Comparison of ENCODE assay signal across 8 cellular contexts in genomic region chr5:75611324-75612210, GRCh38. TPM values are rescaled to one million over a fixed set of nuclear protein-coding genes. Genes with fewer than 3 reads are reported as not detected.
DNase-seq lines count a peak whose midpoint lies in the region; ATAC-seq, FAIRE-seq and TF ChIP-seq lines count a peak whose summit lies in the region.

ANKDD1B (plus strand) TSS chr5:75611453; CDS start chr5:75611635, 182 bp downstream.

- 1 to 3% (median 1%) methylated on average over 39 to 52 of the region's 52 CpGs for WGBS in ovary, 3 donors

- no peaks in the 10 kb centered on the region for H3K9me3 ChIP-seq in cardiac muscle cell (ENCODE audit: low read depth)
- no peaks in the 10 kb centered on the region for H3K9me3 ChIP-seq in ovary

- FAIRE-seq in GM19239 (lab: Jason Lieb, UNC), result no peak

- ATAC-seq in activated B cell treated with CpG ODN at 0.5 μM for 24 hours (ENCODE audit: low read depth), result no peak
- ATAC-seq in GM18873 (IDR thresholded peaks at IDR 0.05; ENCODE audit: low FRiP score, unreplicated experiment), result no peak

- H3K27me3 Mint-ChIP-seq in activated B cell treated with CpG ODN at 0.5 μM for 24 hours, result peaks cover 17% of the 10 kb centered on the region

- H3K36me3 ChIP-seq in cardiac muscle cell, result no peaks in the 10 kb centered on the region
- H3K36me3 ChIP-seq in ovary, result no peaks in the 10 kb centered on the region

- no peak for TF ChIP-seq POLR2A in ovary (IDR thresholded peaks at IDR 0.05)

- peaks cover 100% of the 10 kb centered on the region for H3K27me3 ChIP-seq in cardiac muscle cell
- no peaks in the 10 kb centered on the region for H3K27me3 ChIP-seq in ovary

- H3K4me3 ChIP-seq in cardiac muscle cell, result peak within 1 kb of the TSS; percentile 24
- peak within 1 kb of the TSS; percentile 53 for H3K4me3 ChIP-seq in ovary

- H3K27ac ChIP-seq in cardiac muscle cell, result no peak within 1 kb of the TSS
- peak within 1 kb of the TSS in 1 of 2 donors; percentile 32 for H3K27ac ChIP-seq in ovary

- peak; percentile 17 for DNase-seq in GM19239 (ENCODE audit: insufficient read length, low spot score)
- peak; percentile 15 for DNase-seq in activated B cell treated with CpG ODN at 0.5 μM for 24 hours
- DNase-seq in cardiac muscle cell (ENCODE audit: low read depth in 1 of 2, low spot score in 1 of 2), result peak; percentile 28 to 55
- peak; percentile 17 to 58 (median 26) for DNase-seq in ovary
- DNase-seq in amniotic stem cell (lab: John Stamatoyannopoulos, UW), result no peak
- no peak for DNase-seq in NCI-H128 (lab: John Stamatoyannopoulos, UW; ENCODE audit: unreplicated experiment)
- DNase-seq in stimulated activated CD4-positive, alpha-beta T cell treated with anti-CD3 and anti-CD28 coated beads, Interleukin-4, amount 100 ng/mL, for 24 hours, result no peak

- peaks cover 7% of the 10 kb centered on the region for H3K4me1 ChIP-seq in cardiac muscle cell (ENCODE audit: low read depth)
- no peaks in the 10 kb centered on the region for H3K4me1 ChIP-seq in ovary (ENCODE audit: insufficient read depth)

- TF ChIP-seq CTCF in activated B cell treated with CpG ODN at 0.5 μM for 24 hours (IDR thresholded peaks at IDR 0.05), result no peak
- no peak for TF ChIP-seq CTCF in cardiac muscle cell (IDR thresholded peaks at IDR 0.05; ENCODE audit: low read depth, low read length)
- TF ChIP-seq CTCF in ovary (IDR thresholded peaks at IDR 0.05), result no peak

- CTCF ChIA-PET in activated B cell treated with CpG ODN at 0.5 μM for 24 hours (lab: Charles Lee), result no interaction called here

- intact Hi-C loops in activated B cell treated with CpG ODN at 0.5 μM for 24 hours (cut with micrococcal nuclease), result no loop called here
- intact Hi-C loops in ovary (cut with DNase I), result no loop called here

- no peak for TF ChIP-seq EP300 in ovary (IDR thresholded peaks at IDR 0.05)

- H3K4me3 Mint-ChIP-seq in activated B cell treated with CpG ODN at 0.5 μM for 24 hours, result peak within 1 kb of the TSS; percentile 49

- H3K27ac Mint-ChIP-seq in activated B cell treated with CpG ODN at 0.5 μM for 24 hours, result no peak within 1 kb of the TSS

- POLR2A ChIA-PET in activated B cell treated with CpG ODN at 0.5 μM for 24 hours (lab: Charles Lee), result no interaction called here

- no peaks in the 10 kb centered on the region for H3K36me3 Mint-ChIP-seq in activated B cell treated with CpG ODN at 0.5 μM for 24 hours (ENCODE audit: low read depth)

- H3K4me1 Mint-ChIP-seq in activated B cell treated with CpG ODN at 0.5 μM for 24 hours, result peaks cover 16% of the 10 kb centered on the region

- H3K9me3 Mint-ChIP-seq in activated B cell treated with CpG ODN at 0.5 μM for 24 hours, result no peaks in the 10 kb centered on the region

RNA-seq across cellular contexts. Expression of gene ANKDD1B, which starts in this region (rescaled TPM):
- 0.37 and 1.0 TPM in 2 replicates for total RNA-seq in activated B cell treated with CpG ODN at 0.5 μM for 24 hours
- total RNA-seq in cardiac muscle cell, result 0.09 TPM in 1 of 2 replicates, not detected in the other
- polyA plus RNA-seq in cardiac muscle cell, result not detected in 2 replicates
- 1 to 10 TPM in 2 of 7 donors, under 1 TPM in 3, not detected in 2; 0.45 to 6.8 (median 0.79) TPM for total RNA-seq in ovary
- polyA plus RNA-seq in ovary, result 1 to 10 TPM in 1 of 2 donors, under 1 TPM in 1; 0.34 to 1.2 TPM

Comparison
In these comparisons a context has a peak if more than half of its experiments do, and no peak if none do; other contexts are left out.
1. Peak in DNase-seq and H3K4me3 ChIP-seq in cardiac muscle cell; RNA of the gene not detected or under 1 TPM.
2. DNase-seq: peak in GM19239 (single experiment), activated B cell treated with CpG ODN at 0.5 μM for 24 hours (single experiment) and ovary (5 of 5); none in amniotic stem cell (single experiment), NCI-H128 (single experiment) and stimulated activated CD4-positive, alpha-beta T cell treated with anti-CD3 and anti-CD28 coated beads, Interleukin-4, amount 100 ng/mL, for 24 hours (single experiment).